8 cellular contexts compared by ENCODE assay signal in genomic region chr3:40317061-40317676, GRCh38. TPM values are rescaled to one million over a fixed set of nuclear protein-coding genes. Genes with fewer than 3 reads are reported as not detected.
DNase-seq lines count a peak whose midpoint lies in the region; ATAC-seq and TF ChIP-seq lines count a peak whose summit lies in the region.

No MANE protein-coding gene starts in this region.

- CTCF ChIA-PET in AG04450 (lab: Charles Lee) = interaction anchor here (0.6 to 11.9 kb wide), 33 partner anchors 10 to 1561 kb away, joined by 3 to 333 read pairs (median 4); partner anchors contain the start of gene ZNF620
- CTCF ChIA-PET in GM10248 (lab: Yijun Ruan, JAX) = interaction anchor here (0.6 to 10.3 kb wide), 20 partner anchors 9 to 651 kb away, joined by 3 to 183 read pairs (median 4); no protein-coding TSS in a partner anchor

- H3K9me3 ChIP-seq in AG04450 (ENCODE audit: control insufficient read depth, insufficient read depth, low read length) = no peaks in the 10 kb centered on the region

- peaks cover 5% of the 10 kb centered on the region for H3K27me3 ChIP-seq in AG04450 (ENCODE audit: control insufficient read depth, insufficient read depth, low read length)

- no peak overlapping the region for H3K27ac ChIP-seq in AG04450 (ENCODE audit: low read depth, low read length)

- peak; percentile 37 for DNase-seq in AG04450 (ENCODE audit: low read depth, low spot score)
- peak; percentile 48 for DNase-seq in GM10248 (ENCODE audit: extremely low spot score)
- peak; percentile 69 for DNase-seq in NCI-H2029 (lab: John Stamatoyannopoulos, UW)
- peak in 3 of 5 experiments; percentile 15 to 70 (median 36) for DNase-seq in T-helper 2 cell
- DNase-seq in effector CD4-positive, alpha-beta T cell = peak; percentile 24
- peak; percentile 61 for DNase-seq in middle frontal gyrus (ENCODE audit: extremely low spot score, low spot score)

- POLR2A ChIA-PET in AG04450 (lab: Yijun Ruan, JAX) = no interaction called here
- POLR2A ChIA-PET in GM10248 (lab: Yijun Ruan, JAX) = no interaction called here

- TF ChIP-seq CTCF in AG04450 (IDR thresholded peaks at IDR 0.05; ENCODE audit: low read depth, low read length) (peak; percentile 89), GM10248 (IDR thresholded peaks at IDR 0.05; ENCODE audit: control extremely low read depth, extremely low read depth, low read depth, missing control alignments) (peak; percentile 84)

- no peak overlapping the region for H3K4me3 ChIP-seq in AG04450 (ENCODE audit: low read depth, low read length)

- ATAC-seq in HG02623 (IDR thresholded peaks at IDR 0.05; ENCODE audit: unreplicated experiment) (peak; percentile 73), HG02588 (IDR thresholded peaks at IDR 0.05; ENCODE audit: unreplicated experiment) (no peak)

RNA-seq across cellular contexts. Expression of gene EIF1B, which starts 7.7 kb away (rescaled TPM):
- 35.9 and 46.7 TPM in 2 replicates for polyA plus RNA-seq in AG04450 (2011; rRNA removed)
- polyA minus RNA-seq in AG04450 (2011; rRNA and poly(A)+ RNA removed) = 9.0 and 12.0 TPM in 2 replicates
